23 cellular contexts compared by ENCODE assay signal in the genomic region with DNA sequence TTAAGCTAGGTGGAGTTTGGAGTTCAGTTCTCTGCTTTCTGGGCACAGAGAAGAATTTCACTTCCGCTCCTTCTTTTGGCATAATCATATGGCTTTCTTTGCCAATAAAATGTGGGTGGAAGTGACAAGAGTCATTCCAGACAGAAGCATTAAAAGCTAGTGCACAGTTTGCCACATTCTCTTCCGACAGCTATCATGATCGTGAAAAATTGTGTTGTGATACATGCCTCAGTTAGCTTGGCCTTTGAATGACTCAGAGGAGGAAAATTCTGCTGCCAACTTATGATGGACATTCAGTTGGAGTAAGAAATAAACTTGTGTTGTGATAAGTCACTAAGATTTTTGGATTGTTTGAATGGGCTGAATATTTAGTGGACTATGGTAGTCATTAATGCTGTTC.
DNase-seq lines count a peak whose midpoint lies in the region; ATAC-seq and TF ChIP-seq lines count a peak whose summit lies in the region.
"Had no signal": no experiment of that assay in that cellular context is flagged by ENCODE, and none has a peak within 500 bp of the region (broad histone marks: within the 10 kb centered on the region; RNA-seq: fewer than 3 reads in every experiment).

No MANE protein-coding gene starts in this region.

- no peak for ATAC-seq in activated CD4-positive, alpha-beta T cell treated with anti-CD3 and anti-CD28 coated beads for 36 hours
- no peak for ATAC-seq in natural killer cell
- no peak for ATAC-seq in GM23338
- ATAC-seq: A549 had no signal

- H3K4me3 ChIP-seq in GM23338 = no peak overlapping the region
- H3K4me3 ChIP-seq: A549, ascending aorta, coronary artery, thoracic aorta had no signal

- TF ChIP-seq CTCF in natural killer cell (IDR thresholded peaks at IDR 0.05) (no peak), GM23338 (conservative IDR thresholded peaks at IDR 0.05; ENCODE audit: low read depth in 2 of 2) (no peak)

- no peaks in the 10 kb centered on the region for H3K27me3 ChIP-seq in GM23338 (ENCODE audit: insufficient read depth)
- H3K27me3 ChIP-seq: ascending aorta had no signal

- no peak overlapping the region for H2AFZ ChIP-seq in GM23338

- peaks cover 56% of the 10 kb centered on the region for H3K36me3 Mint-ChIP-seq in activated CD4-positive, alpha-beta T cell treated with anti-CD3 and anti-CD28 coated beads for 36 hours (ENCODE audit: low read depth)
- peaks cover 15% of the 10 kb centered on the region for H3K36me3 Mint-ChIP-seq in activated naive CD8-positive, alpha-beta T cell
- H3K36me3 Mint-ChIP-seq in natural killer cell = peaks cover 21% of the 10 kb centered on the region
- no peaks in the 10 kb centered on the region for H3K36me3 Mint-ChIP-seq in GM23338 (ENCODE audit: low read depth)
- H3K36me3 Mint-ChIP-seq: CD14-positive monocyte had no signal

- H3K36me3 ChIP-seq in GM23338 (ENCODE audit: insufficient read depth) = no peaks in the 10 kb centered on the region
- H3K36me3 ChIP-seq: ascending aorta, thoracic aorta had no signal

- H3K27me3 Mint-ChIP-seq in activated CD4-positive, alpha-beta T cell treated with anti-CD3 and anti-CD28 coated beads for 36 hours = no peaks in the 10 kb centered on the region
- no peaks in the 10 kb centered on the region for H3K27me3 Mint-ChIP-seq in activated naive CD8-positive, alpha-beta T cell
- H3K27me3 Mint-ChIP-seq in natural killer cell (ENCODE audit: low read depth in 2 of 2) (no peaks in the 10 kb centered on the region), GM23338 (ENCODE audit: insufficient read depth, low read depth, poor library complexity) (no peaks in the 10 kb centered on the region)
- H3K27me3 Mint-ChIP-seq: progenitor cell of endocrine pancreas had no signal

- no peak overlapping the region for H3K27ac ChIP-seq in GM23338 (ENCODE audit: low read depth)
- H3K27ac ChIP-seq: A549, ascending aorta, coronary artery, thoracic aorta had no signal

- no peaks in the 10 kb centered on the region; the same call in 1 of the 2 replicates for H3K4me1 ChIP-seq in GM23338 (ENCODE audit: insufficient read depth)
- H3K4me1 ChIP-seq: A549, ascending aorta had no signal

- H3K9me3 Mint-ChIP-seq in activated CD4-positive, alpha-beta T cell treated with anti-CD3 and anti-CD28 coated beads for 36 hours (ENCODE audit: low read depth) = peaks cover 14% of the 10 kb centered on the region
- H3K9me3 Mint-ChIP-seq in activated naive CD8-positive, alpha-beta T cell (ENCODE audit: low read depth) = peaks cover 7% of the 10 kb centered on the region
- H3K9me3 Mint-ChIP-seq in natural killer cell (peaks cover 5 to 6% of the 10 kb centered on the region in 2 donors), GM23338 (no peaks in the 10 kb centered on the region)
- H3K9me3 Mint-ChIP-seq: nephron progenitor cell had no signal

- POLR2A ChIA-PET in activated CD4-positive, alpha-beta T cell treated with anti-CD3 and anti-CD28 coated beads for 36 hours (lab: Charles Lee) = interaction anchor here (1.2 to 2.6 kb wide), 7 partner anchors 8 to 46 kb away, joined by 4 to 11 read pairs (median 8); no protein-coding TSS in a partner anchor

- H3K27ac Mint-ChIP-seq in activated CD4-positive, alpha-beta T cell treated with anti-CD3 and anti-CD28 coated beads for 36 hours = peak overlapping the region; percentile 97
- peak overlapping the region; percentile 96 for H3K27ac Mint-ChIP-seq in activated naive CD8-positive, alpha-beta T cell
- peak overlapping the region; percentile 77 to 79 for H3K27ac Mint-ChIP-seq in natural killer cell
- no peak overlapping the region for H3K27ac Mint-ChIP-seq in GM23338
- H3K27ac Mint-ChIP-seq: CD14-positive monocyte, progenitor cell of endocrine pancreas had no signal

- H3F3A ChIP-seq in GM23338 (replicated peaks; ENCODE audit: low read depth) = no peaks in the 10 kb centered on the region

- CTCF ChIA-PET in activated CD4-positive, alpha-beta T cell treated with anti-CD3 and anti-CD28 coated beads for 36 hours (lab: Charles Lee) = interaction anchor here (0.8 to 6.2 kb wide), 8 partner anchors 8 to 157 kb away, joined by 3 to 53 read pairs (median 7); no protein-coding TSS in a partner anchor

- peaks cover 74% of the 10 kb centered on the region for H3K4me1 Mint-ChIP-seq in activated CD4-positive, alpha-beta T cell treated with anti-CD3 and anti-CD28 coated beads for 36 hours
- H3K4me1 Mint-ChIP-seq in activated naive CD8-positive, alpha-beta T cell (ENCODE audit: low read depth) = peaks cover 73% of the 10 kb centered on the region
- H3K4me1 Mint-ChIP-seq in natural killer cell (peaks cover 63 to 65% of the 10 kb centered on the region in 2 donors), GM23338 (no peaks in the 10 kb centered on the region)

- no peaks in the 10 kb centered on the region for H3K79me2 ChIP-seq in GM23338 (replicated peaks; ENCODE audit: insufficient read depth)

- intact Hi-C loops in activated CD4-positive, alpha-beta T cell treated with anti-CD3 and anti-CD28 coated beads for 36 hours (cut with DNase I, micrococcal nuclease) = no loop called here
- intact Hi-C loops in natural killer cell (cut with micrococcal nuclease) = no loop called here

- DNase-seq in activated CD4-positive, alpha-beta T cell treated with anti-CD3 and anti-CD28 coated beads for 36 hours = no peak
- no peak for DNase-seq in activated CD4-positive, alpha-beta T cell treated with anti-CD3 and anti-CD28 coated beads, Interleukin-2, amount 50 U/mL, for 4 hours
- DNase-seq in HS-27A (ENCODE audit: low read depth) (peak; percentile 23), natural killer cell (no peak), GM23338 (ENCODE audit: low spot score) (no peak), SIG-M5 treated with dmso at 0.1 percent for 504 hours (lab: John Stamatoyannopoulos, UW; ENCODE audit: unreplicated experiment) (no peak)
- no peak for DNase-seq in central memory CD4-positive, alpha-beta T cell
- DNase-seq: activated CD4-positive, alpha-beta T cell treated with anti-CD3 and anti-CD28 coated beads for 48 hours; foreskin fibroblast; hypothalamus; mesenchymal stem cell; NCI-H1417; NCI-H2171; NCI-H774; nephron progenitor cell; stimulated activated CD4-positive, alpha-beta T cell treated with anti-CD3 and anti-CD28 coated beads, Interleukin-4, amount 100 ng/mL, for 4 hours had no signal

- H3K9me2 ChIP-seq in GM23338 (ENCODE audit: insufficient read depth) = peaks cover 14% of the 10 kb centered on the region

- H4K20me1 ChIP-seq in GM23338 (replicated peaks; ENCODE audit: insufficient read depth) = no peaks in the 10 kb centered on the region

- H3K4me3 Mint-ChIP-seq in activated CD4-positive, alpha-beta T cell treated with anti-CD3 and anti-CD28 coated beads for 36 hours = no peak overlapping the region
- H3K4me3 Mint-ChIP-seq in activated naive CD8-positive, alpha-beta T cell = peak overlapping the region; percentile 6
- H3K4me3 Mint-ChIP-seq in natural killer cell (peak overlapping the region; percentile 28), GM23338 (no peak overlapping the region)
- H3K4me3 Mint-ChIP-seq: CD14-positive monocyte, nephron progenitor cell had no signal

- no peak overlapping the region for H3K4me2 ChIP-seq in GM23338
- H3K4me2 ChIP-seq: A549 had no signal

TF ChIP-seq in GM23338, 12 proteins besides CTCF, POLR2A, EP300 and RAD21:
- TF ChIP-seq NANOG (IDR thresholded peaks at IDR 0.05; ENCODE audit: borderline replicate concordance) (no peak), EZH2phosphoT487 (IDR thresholded peaks at IDR 0.05; ENCODE audit: unreplicated experiment) (no peak), POLR2AphosphoS5 (IDR thresholded peaks at IDR 0.05; ENCODE audit: low read depth) (no peak)

Comparison
In these comparisons a context has a peak if more than half of its experiments do, and no peak if none do; other contexts are left out.
1. H3K4me3 Mint-ChIP-seq: peak in activated naive CD8-positive, alpha-beta T cell (single experiment) and natural killer cell (single experiment); none in activated CD4-positive, alpha-beta T cell treated with anti-CD3 and anti-CD28 coated beads for 36 hours (single experiment) and GM23338 (single experiment).